ENCODE assay signal across 1 cellular context in the genomic region with DNA sequence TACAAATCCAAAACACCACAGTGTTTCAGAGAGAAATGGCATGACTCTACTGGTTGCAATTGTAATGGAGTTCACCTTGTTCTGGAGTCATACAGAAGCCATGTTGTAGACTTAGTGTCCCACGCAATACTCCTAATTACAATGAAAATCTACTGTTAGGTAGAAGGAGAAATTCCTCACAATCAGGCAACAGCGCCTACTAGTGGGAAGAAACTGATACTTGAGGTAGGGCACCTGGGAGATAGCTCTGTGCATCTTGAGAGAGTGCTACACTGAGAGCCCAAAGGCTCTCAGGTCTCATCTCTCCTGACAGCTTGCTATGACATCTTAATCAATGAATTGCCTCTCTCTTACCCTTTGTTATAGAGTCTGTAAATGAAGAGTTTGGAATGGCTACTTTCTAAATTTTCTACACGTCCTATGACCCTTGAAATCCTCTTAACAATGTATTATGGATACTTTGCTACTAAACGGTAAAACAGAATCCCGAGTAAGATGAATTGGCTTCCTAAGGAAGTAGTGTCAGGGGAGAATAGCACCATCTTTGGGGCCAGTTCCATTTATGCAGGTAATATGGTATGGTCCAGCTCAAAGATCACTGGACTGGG.
TF ChIP-seq lines count a peak whose summit lies in the region.

No MANE protein-coding gene starts in this region.

TF ChIP-seq in HepG2, 621 proteins besides CTCF, POLR2A, EP300 and RAD21 (continued from another document):
- no peak for TF ChIP-seq CREB1 (IDR thresholded peaks at IDR 0.05)
- TF ChIP-seq CREB1 (CRISPR knock-in tag; IDR thresholded peaks at IDR 0.05): no peak
- TF ChIP-seq, protein P1, sequence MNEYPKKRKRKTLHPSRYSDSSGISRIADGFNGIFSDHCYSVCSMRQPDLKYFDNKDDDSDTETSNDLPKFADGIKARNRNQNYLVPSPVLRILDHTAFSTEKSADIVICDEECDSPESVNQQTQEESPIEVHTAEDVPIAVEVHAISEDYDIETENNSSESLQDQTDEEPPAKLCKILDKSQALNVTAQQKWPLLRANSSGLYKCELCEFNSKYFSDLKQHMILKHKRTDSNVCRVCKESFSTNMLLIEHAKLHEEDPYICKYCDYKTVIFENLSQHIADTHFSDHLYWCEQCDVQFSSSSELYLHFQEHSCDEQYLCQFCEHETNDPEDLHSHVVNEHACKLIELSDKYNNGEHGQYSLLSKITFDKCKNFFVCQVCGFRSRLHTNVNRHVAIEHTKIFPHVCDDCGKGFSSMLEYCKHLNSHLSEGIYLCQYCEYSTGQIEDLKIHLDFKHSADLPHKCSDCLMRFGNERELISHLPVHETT (CRISPR knock-in tag; conservative IDR thresholded peaks at IDR 0.05): no peak
- TF ChIP-seq STAG1 (CRISPR knock-in tag; IDR thresholded peaks at IDR 0.05): peak; percentile 30
- TF ChIP-seq ZNF781 (CRISPR knock-in tag; IDR thresholded peaks at IDR 0.05; ENCODE audit: borderline replicate concordance, not compliant biosample characterization): peak; percentile 45
